9 cellular contexts compared by ENCODE assay signal in the genomic region with DNA sequence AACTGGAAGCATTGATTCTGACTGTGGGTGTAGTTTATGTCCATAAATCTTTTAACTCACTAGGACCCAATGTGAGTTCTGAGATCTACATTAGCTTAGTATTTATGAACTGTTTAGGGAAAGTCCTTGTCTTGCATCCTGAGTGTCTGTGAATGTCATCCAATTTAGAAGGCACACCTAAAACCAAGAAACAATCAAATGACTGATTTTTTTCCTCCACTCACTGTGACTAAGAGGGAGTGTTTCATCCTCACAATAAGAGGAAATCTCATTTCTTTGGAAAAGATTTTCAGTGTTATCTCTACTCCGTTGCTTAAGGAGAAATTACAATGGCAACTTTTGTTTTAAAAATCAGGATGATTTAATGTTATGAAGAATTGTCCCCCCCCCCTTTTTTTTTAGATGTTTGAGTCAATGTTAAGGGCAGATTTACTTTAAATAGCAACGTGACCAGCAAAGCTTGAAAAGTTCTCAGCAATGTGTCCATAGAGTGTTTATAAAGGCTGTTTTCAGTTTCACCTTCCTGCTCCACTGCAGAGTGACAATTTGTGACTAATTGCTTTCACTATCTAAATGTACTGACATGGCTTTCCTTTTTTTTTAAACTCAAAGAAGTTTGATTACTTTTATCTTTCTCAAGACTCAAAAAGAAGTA.
DNase-seq lines count a peak whose midpoint lies in the region; ATAC-seq, FAIRE-seq and TF ChIP-seq lines count a peak whose summit lies in the region.
"Had no signal": no experiment of that assay in that cellular context is flagged by ENCODE, and none has a peak within 500 bp of the region (broad histone marks: within the 10 kb centered on the region; RNA-seq: fewer than 3 reads in every experiment).

No MANE protein-coding gene starts in this region.

- FAIRE-seq in GM18507 (lab: Jason Lieb, UNC) = peak; percentile 83

- 2 to 12% (median 9%) methylated on average over 2 of the region's 2 CpGs for WGBS in stomach, 5 donors

- H3K4me3 ChIP-seq in epithelial cell of proximal tubule (ENCODE audit: low read depth, low read length) = no peak overlapping the region
- H3K4me3 ChIP-seq in stomach = no peak overlapping the region

- DNase-seq in GM18507 (ENCODE audit: extremely low spot score, insufficient read length, low read depth) = peak; percentile 14
- peak; percentile 36 for DNase-seq in epithelial cell of proximal tubule (ENCODE audit: low read depth)
- no peak for DNase-seq in RWPE1 (ENCODE audit: low spot score)
- DNase-seq in stomach = no peak
- no peak for DNase-seq in KBM-7
- no peak for DNase-seq in mesenteric fat pad (ENCODE audit: low spot score)
- DNase-seq: activated T-cell treated with anti-CD3 and anti-CD28 coated beads, Interleukin-2, amount 50 U/mL, for 48 hours had no signal

- no peak for TF ChIP-seq POLR2A in stomach (IDR thresholded peaks at IDR 0.05)

- in situ Hi-C loops in KBM-7 (cut with MboI; ENCODE audit: low pct_unique_long_range_greater_than_20kb, low sequenced_read_pairs) = no loop called here

- H3K36me3 ChIP-seq in stomach = no peaks in the 10 kb centered on the region

- CTCF ChIA-PET in RWPE1 (lab: Yijun Ruan, JAX) = no interaction called here

- ATAC-seq in GM21381 (IDR thresholded peaks at IDR 0.05; ENCODE audit: unreplicated experiment) (peak; percentile 100), HG03280 (IDR thresholded peaks at IDR 0.05; ENCODE audit: unreplicated experiment) (peak; percentile 100)

- no peaks in the 10 kb centered on the region for H3K4me1 ChIP-seq in stomach

- H3K27me3 ChIP-seq in stomach = no peaks in the 10 kb centered on the region

- TF ChIP-seq EP300 in stomach (IDR thresholded peaks at IDR 0.05) = no peak

- H3K9me3 ChIP-seq in stomach = no peaks in the 10 kb centered on the region

- intact Hi-C loops in stomach (cut with DNase I; ENCODE audit: low total_unique reads) = no loop called here

- H3K27ac ChIP-seq in RWPE1 (no peak overlapping the region), stomach (no peak overlapping the region)

- POLR2A ChIA-PET in RWPE1 (lab: Yijun Ruan, JAX; ENCODE audit: low non-redundant PET) = no interaction called here

- TF ChIP-seq CTCF in epithelial cell of proximal tubule (conservative IDR thresholded peaks at IDR 0.05; ENCODE audit: low read depth, low read length) (no peak), RWPE1 (conservative IDR thresholded peaks at IDR 0.05; ENCODE audit: low read depth) (no peak), stomach (IDR thresholded peaks at IDR 0.05) (no peak)

Comparison
In these comparisons a context has a peak if more than half of its experiments do, and no peak if none do; other contexts are left out.
1. DNase-seq: peak in GM18507 (single experiment) and epithelial cell of proximal tubule (single experiment); none in RWPE1 (single experiment), stomach (single experiment), KBM-7 (single experiment) and mesenteric fat pad (single experiment).